Comparison of ENCODE assay signal across 24 cellular contexts in the genomic region with DNA sequence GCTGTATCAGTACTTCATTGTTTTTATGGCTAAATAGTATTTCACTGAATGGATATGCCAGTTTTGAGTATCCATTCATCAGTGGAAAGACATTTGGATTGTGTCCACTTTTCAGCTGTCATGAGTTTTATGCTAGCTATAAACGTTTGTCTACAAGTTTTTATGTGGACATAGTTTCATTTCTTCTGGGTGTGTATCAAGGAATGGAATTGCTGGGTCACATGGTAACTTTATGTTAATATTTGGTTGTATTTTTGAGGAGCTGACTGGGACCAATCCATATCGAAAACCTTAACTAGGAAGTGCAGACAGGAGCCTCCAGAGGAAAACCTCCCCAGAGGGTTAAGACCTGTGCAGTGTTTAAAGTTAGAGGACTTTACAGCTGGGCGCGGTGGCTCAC.
"Had no signal": no experiment of that assay in that cellular context is flagged by ENCODE, and none has a peak within 500 bp of the region (broad histone marks: within the 10 kb centered on the region; RNA-seq: fewer than 3 reads in every experiment).

No MANE protein-coding gene starts in this region.

- ATAC-seq: foreskin keratinocyte; gastroesophageal sphincter; heart left ventricle; left lung; left ventricle myocardium superior; lower lobe of right lung; naive thymus-derived CD4-positive, alpha-beta T cell; natural killer cell had no signal

- H3K4me1 ChIP-seq: foreskin keratinocyte, lower lobe of right lung had no signal

- H3K79me2 ChIP-seq: hepatocyte had no signal

- H3K27ac Mint-ChIP-seq: immature natural killer cell, mesothelial cell of epicardium, natural killer cell had no signal

- DNase-seq: dermis blood vessel endothelial cell; dorsolateral prefrontal cortex; effector CD4-positive, alpha-beta T cell; effector memory CD4-positive, alpha-beta T cell; foreskin keratinocyte; heart left ventricle; hypothalamus; immature natural killer cell; islet precursor cell; kidney; kidney glomerular epithelial cell; left lung; left ventricle myocardium superior; lower lobe of right lung; mesenchymal stem cell; naive thymus-derived CD4-positive, alpha-beta T cell; natural killer cell had no signal

- H3K4me2 ChIP-seq: hepatocyte had no signal

- H3K9me3 Mint-ChIP-seq: immature natural killer cell, mesothelial cell of epicardium, natural killer cell had no signal

- H3K36me3 ChIP-seq: esophagus muscularis mucosa, gastroesophageal sphincter, heart left ventricle, left lung, lower lobe of right lung had no signal

- H3K4me3 ChIP-seq: coronary artery, dorsolateral prefrontal cortex, esophagus muscularis mucosa, gastroesophageal sphincter, heart left ventricle, hepatocyte, left lung, lower lobe of right lung had no signal

- H2AFZ ChIP-seq: hepatocyte had no signal

- H3K4me3 Mint-ChIP-seq: immature natural killer cell; mesothelial cell of epicardium; naive thymus-derived CD4-positive, alpha-beta T cell; natural killer cell had no signal

- H3K36me3 Mint-ChIP-seq: mesothelial cell of epicardium, natural killer cell had no signal

- H3K9me3 ChIP-seq: esophagus muscularis mucosa, gastroesophageal sphincter, heart left ventricle, left lung, lower lobe of right lung had no signal

- H3K27ac ChIP-seq: coronary artery, dorsolateral prefrontal cortex, esophagus muscularis mucosa, foreskin keratinocyte, gastroesophageal sphincter, hepatocyte, left lung, lower lobe of right lung had no signal

- FAIRE-seq: endothelial cell of umbilical vein, frontal cortex, kidney had no signal

- H3K27me3 ChIP-seq: dorsolateral prefrontal cortex, esophagus muscularis mucosa, foreskin keratinocyte, gastroesophageal sphincter, heart left ventricle, hepatocyte, left lung had no signal
